23 cellular contexts compared by ENCODE assay signal in the genomic region with DNA sequence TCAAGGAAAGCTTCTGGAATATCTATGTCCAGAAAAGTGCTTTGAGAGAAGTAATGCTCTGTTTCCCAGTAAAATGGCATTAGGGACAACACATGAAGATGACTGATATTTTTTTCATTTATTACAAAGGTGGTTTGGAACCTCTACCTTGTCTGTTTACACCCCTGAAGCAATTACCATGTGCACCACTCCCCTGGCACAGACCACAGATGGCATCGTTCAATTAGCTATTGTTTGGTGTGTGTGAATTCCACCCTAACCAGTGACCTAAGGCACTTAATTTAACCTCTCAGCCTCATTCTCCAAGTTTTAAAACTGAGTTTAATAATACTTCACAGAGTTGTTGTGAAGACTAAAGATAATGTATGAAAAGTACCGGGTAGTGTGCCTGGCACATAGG.
"Had no signal": no experiment of that assay in that cellular context is flagged by ENCODE, and none has a peak within 500 bp of the region (broad histone marks: within the 10 kb centered on the region; RNA-seq: fewer than 3 reads in every experiment).

No MANE protein-coding gene starts in this region.

- H3K4me3 ChIP-seq: SJSA1 had no signal

- H3K27ac Mint-ChIP-seq: activated CD8-positive, alpha-beta memory T cell treated with anti-CD3 and anti-CD28 coated beads, Interleukin-2, amount 10 ng/mL, durations not matched to agents 7 days and 5 days; activated naive CD4-positive, alpha-beta T cell treated with anti-CD3 and anti-CD28 coated beads, Interleukin-2, amount 50 U/mL, for 24 hours; activated T-cell treated with anti-CD3 and anti-CD28 coated beads, Interleukin-2, amount 50 U/mL, for 24 hours; activated T-helper 1 cell treated with anti-CD3 and anti-CD28 coated beads, Interleukin-12 subunit alpha, Interleukin-12 subunit beta, Interleukin-2, Interleukin-4 antibody, amounts not matched to agents 30 ng/mL and 10 ng/mL and 1 ng/mL, durations not matched to agents 14 hours and 24 hours and 36 hours; T-helper 1 cell treated with Interleukin-12 subunit alpha and Interleukin-12 subunit beta and Interleukin-4 antibody, amounts not matched to agents 30 μg/mL and 1 μg/mL, for 36 hours had no signal

- H3K4me1 ChIP-seq: SJSA1 had no signal

- H3K4me1 Mint-ChIP-seq: activated CD8-positive, alpha-beta memory T cell treated with anti-CD3 and anti-CD28 coated beads, Interleukin-2, amount 10 ng/mL, durations not matched to agents 7 days and 5 days; activated naive CD4-positive, alpha-beta T cell treated with anti-CD3 and anti-CD28 coated beads, Interleukin-2, amount 50 U/mL, for 24 hours had no signal

- H3K9me3 Mint-ChIP-seq: activated naive CD4-positive, alpha-beta T cell treated with anti-CD3 and anti-CD28 coated beads, Interleukin-2, amount 50 U/mL, for 24 hours; activated T-cell treated with anti-CD3 and anti-CD28 coated beads, Interleukin-2, amount 50 U/mL, for 24 hours had no signal

- H3K9me3 ChIP-seq: SJSA1 had no signal

- H3K4me3 Mint-ChIP-seq: activated CD8-positive, alpha-beta memory T cell treated with anti-CD3 and anti-CD28 coated beads, Interleukin-2, amount 10 ng/mL, durations not matched to agents 7 days and 5 days; activated naive CD4-positive, alpha-beta T cell treated with anti-CD3 and anti-CD28 coated beads, Interleukin-2, amount 50 U/mL, for 24 hours; activated T-cell treated with anti-CD3 and anti-CD28 coated beads, Interleukin-2, amount 50 U/mL, for 24 hours; activated T-helper 1 cell treated with anti-CD3 and anti-CD28 coated beads, Interleukin-12 subunit alpha, Interleukin-12 subunit beta, Interleukin-2, Interleukin-4 antibody, amounts not matched to agents 30 ng/mL and 10 ng/mL and 1 ng/mL, durations not matched to agents 14 hours and 24 hours and 36 hours; T-helper 1 cell treated with Interleukin-12 subunit alpha and Interleukin-12 subunit beta and Interleukin-4 antibody, amounts not matched to agents 30 μg/mL and 1 μg/mL, for 36 hours had no signal

- H3K36me3 ChIP-seq: SJSA1 had no signal

- ATAC-seq: activated CD4-positive, CD25-positive, alpha-beta regulatory T cell treated with anti-CD3 and anti-CD28 coated beads, Interleukin-2, amount 50 U/mL, for 24 hours; activated CD8-positive, alpha-beta memory T cell treated with anti-CD3 and anti-CD28 coated beads, Interleukin-2, amount 10 ng/mL, durations not matched to agents 7 days and 5 days; PC-3; SK-N-SH treated with all-trans-retinoic acid at 6 μM for 48 hours had no signal

- DNase-seq: activated CD4-positive, alpha-beta T cell treated with anti-CD3 and anti-CD28 coated beads for 4 hours; activated CD4-positive, alpha-beta T cell treated with anti-CD3 and anti-CD28 coated beads, Interleukin-2, amount 50 U/mL, for 4 hours; activated CD8-positive, alpha-beta memory T cell treated with anti-CD3 and anti-CD28 coated beads, Interleukin-2, amount 10 ng/mL, durations not matched to agents 7 days and 5 days; activated effector memory CD4-positive, alpha-beta T cell treated with Interleukin-2 at 50 U/mL for 16 hours; activated naive CD4-positive, alpha-beta T cell; activated T-cell treated with anti-CD3 and anti-CD28 coated beads, Interleukin-2, amount 50 U/mL, for 24 hours; aorta; central memory CD4-positive, alpha-beta T cell; MM.1S; NCI-H146; NCI-H187 treated with DMSO at 0.1 percent for 48 hours; NCI-H2081 treated with DMSO at 0.1 percent for 48 hours; NCI-H446; NCI-H524 treated with DMSO at 0.1 percent for 48 hours; PC-3; SHP77; SW 1271 had no signal

- H3K36me3 Mint-ChIP-seq: activated naive CD4-positive, alpha-beta T cell treated with anti-CD3 and anti-CD28 coated beads, Interleukin-2, amount 50 U/mL, for 24 hours had no signal

- H3K27ac ChIP-seq: SJSA1 had no signal
